18 cellular contexts compared by ENCODE assay signal in the genomic region with DNA sequence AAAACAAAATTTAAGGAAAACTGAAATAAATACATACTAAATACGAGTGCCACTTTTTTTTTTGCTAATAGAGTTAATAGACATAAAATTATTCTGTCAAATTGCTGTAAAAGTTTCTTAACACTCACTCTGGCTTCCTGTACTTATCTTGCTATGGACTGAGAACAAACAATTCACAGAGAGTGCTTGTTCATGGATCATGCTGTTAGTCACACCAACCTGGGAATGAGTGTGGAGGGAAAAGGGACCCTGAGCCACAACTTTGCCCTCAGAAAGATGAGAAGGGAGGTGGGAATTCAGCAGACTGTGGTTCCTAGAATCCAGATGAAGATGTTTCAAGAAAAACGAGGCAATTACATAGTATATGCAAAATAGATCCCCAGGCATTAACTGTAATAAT.
DNase-seq lines count a peak whose midpoint lies in the region; ATAC-seq, FAIRE-seq and TF ChIP-seq lines count a peak whose summit lies in the region.
"Had no signal": no experiment of that assay in that cellular context is flagged by ENCODE, and none has a peak within 500 bp of the region (broad histone marks: within the 10 kb centered on the region; RNA-seq: fewer than 3 reads in every experiment).

No MANE protein-coding gene starts in this region.

- no peak overlapping the region for H3K4me3 Mint-ChIP-seq in GM23338
- H3K4me3 Mint-ChIP-seq in CD4-positive, alpha-beta memory T cell = no peak overlapping the region
- no peak overlapping the region for H3K4me3 Mint-ChIP-seq in stimulated activated effector memory CD8-positive, alpha-beta T cell treated with anti-CD3 and anti-CD28 coated beads, Interleukin-12 subunit alpha, Interleukin-12 subunit beta, amount 100 ng/mL, for 72 hours

- H2AK5ac ChIP-seq in mesendoderm (ENCODE audit: low read length) = no peak overlapping the region

- H3K4me2 ChIP-seq in GM23338 (no peak overlapping the region), endothelial cell of umbilical vein (ENCODE audit: insufficient read depth, low read length) (no peak overlapping the region), mesendoderm (ENCODE audit: low read length) (no peak overlapping the region)
- H3K4me2 ChIP-seq: BLaER1 had no signal

- CTCF ChIA-PET in endothelial cell of umbilical vein (lab: Charles Lee) = no interaction called here
- CTCF ChIA-PET in CD4-positive, alpha-beta memory T cell (lab: Charles Lee; ENCODE audit: partially characterized antibody) = no interaction called here

- no peak overlapping the region for H3K56ac ChIP-seq in mesendoderm (ENCODE audit: low read length)

- no peaks in the 10 kb centered on the region for H3K27me3 ChIP-seq in GM23338 (ENCODE audit: insufficient read depth)
- H3K27me3 ChIP-seq in endothelial cell of umbilical vein (ENCODE audit: control insufficient read depth in 2 of 2, insufficient read depth in 2 of 2, low read length in 2 of 2) = no peaks in the 10 kb centered on the region
- H3K27me3 ChIP-seq in mesendoderm (ENCODE audit: insufficient read depth, low read length, poor library complexity) = no peaks in the 10 kb centered on the region
- no peaks in the 10 kb centered on the region for H3K27me3 ChIP-seq in CD4-positive, alpha-beta memory T cell (ENCODE audit: insufficient read depth, low read length)
- H3K27me3 ChIP-seq: BLaER1 had no signal

- H3K27ac ChIP-seq in GM23338 (ENCODE audit: low read depth) (no peak overlapping the region), endothelial cell of umbilical vein (ENCODE audit: insufficient read depth, low read depth, low read length) (no peak overlapping the region), mesendoderm (ENCODE audit: low read depth, low read length) (no peak overlapping the region)
- H3K27ac ChIP-seq in CD4-positive, alpha-beta memory T cell (ENCODE audit: low read depth, low read length) = no peak overlapping the region
- H3K27ac ChIP-seq: BLaER1, GM23248 had no signal

- no peaks in the 10 kb centered on the region for H3K27me3 Mint-ChIP-seq in GM23338 (ENCODE audit: insufficient read depth, low read depth, poor library complexity)
- H3K27me3 Mint-ChIP-seq in CD4-positive, alpha-beta memory T cell = no peaks in the 10 kb centered on the region

- dilution Hi-C loops in endothelial cell of umbilical vein (cut with MboI; ENCODE audit: extremely low pct_ligation_motif_present, low sequenced_read_pairs) = no loop called here

- H3K23ac ChIP-seq in mesendoderm (ENCODE audit: low read length) = no peak overlapping the region

- H3K4me1 ChIP-seq in GM23338 (ENCODE audit: insufficient read depth) = 0 out of 2 replicates have a peak, but pooled peaks cover 14% of the 10 kb centered on the region
- no peaks in the 10 kb centered on the region for H3K4me1 ChIP-seq in endothelial cell of umbilical vein (ENCODE audit: control insufficient read depth, extremely low read depth, insufficient read depth, low read length)
- no peaks in the 10 kb centered on the region for H3K4me1 ChIP-seq in mesendoderm (ENCODE audit: control insufficient read depth, low read depth, low read length)
- H3K4me1 ChIP-seq in CD4-positive, alpha-beta memory T cell (ENCODE audit: insufficient read depth, low read length) = no peaks in the 10 kb centered on the region
- H3K4me1 ChIP-seq: BLaER1 had no signal

- H2AFZ ChIP-seq in GM23338 (no peak overlapping the region), endothelial cell of umbilical vein (ENCODE audit: low read depth, low read length) (no peak overlapping the region)
- H2AFZ ChIP-seq: GM23248 had no signal

- no peaks in the 10 kb centered on the region for H3K9me3 ChIP-seq in endothelial cell of umbilical vein (replicated peaks; ENCODE audit: control insufficient read depth, insufficient read depth, low read length)
- no peaks in the 10 kb centered on the region for H3K9me3 ChIP-seq in CD4-positive, alpha-beta memory T cell (ENCODE audit: control insufficient read depth in 1 of 2, low read length in 2 of 2)

- no peak overlapping the region for H3K4ac ChIP-seq in mesendoderm (ENCODE audit: low read depth, low read length)

- H4K5ac ChIP-seq in mesendoderm (ENCODE audit: low read length) = no peak overlapping the region

- peaks cover 4% of the 10 kb centered on the region for H3K9me1 ChIP-seq in endothelial cell of umbilical vein (replicated peaks; ENCODE audit: control insufficient read depth, extremely low read depth, insufficient read depth, low read length)

- H3K18ac ChIP-seq in mesendoderm (ENCODE audit: low read length) = no peak overlapping the region

- TF ChIP-seq CTCF in GM23338 (conservative IDR thresholded peaks at IDR 0.05; ENCODE audit: low read depth in 2 of 2) = no peak
- no peak for TF ChIP-seq CTCF in endothelial cell of umbilical vein (IDR thresholded peaks at IDR 0.05; ENCODE audit: extremely low read depth in 1 of 2, insufficient read depth in 1 of 2, low read depth in 1 of 2, low read length in 2 of 2)

- peak overlapping the region; percentile 55; the same call in 1 of the 2 replicates for H3K27ac Mint-ChIP-seq in GM23338
- H3K27ac Mint-ChIP-seq in CD4-positive, alpha-beta memory T cell = no peak overlapping the region
- no peak overlapping the region for H3K27ac Mint-ChIP-seq in stimulated activated effector memory CD8-positive, alpha-beta T cell treated with anti-CD3 and anti-CD28 coated beads, Interleukin-12 subunit alpha, Interleukin-12 subunit beta, amount 100 ng/mL, for 72 hours

- no CpG with 5 or more reads among the region's 2 CpGs for WGBS in mesendoderm (ENCODE audit: extremely low coverage, insufficient coverage, low lambda C conversion rate)

- no peak overlapping the region for H4K8ac ChIP-seq in mesendoderm (ENCODE audit: low read depth, low read length)

- H4K20me1 ChIP-seq in GM23338 (replicated peaks; ENCODE audit: insufficient read depth) = peaks cover 6% of the 10 kb centered on the region; the same call in 1 of the 2 replicates
- peaks cover 2% of the 10 kb centered on the region for H4K20me1 ChIP-seq in endothelial cell of umbilical vein (replicated peaks; ENCODE audit: control insufficient read depth, extremely low read depth, insufficient read depth, low read length)
- H4K20me1 ChIP-seq: BLaER1 had no signal

- no peaks in the 10 kb centered on the region for H3K79me1 ChIP-seq in mesendoderm (ENCODE audit: low read length)

- intact Hi-C loops in endothelial cell of umbilical vein (cut with micrococcal nuclease) = no loop called here
- intact Hi-C loops in CD4-positive, alpha-beta memory T cell (cut with micrococcal nuclease) = no loop called here

- in situ Hi-C loops in SK-MEL-5 (cut with HindIII; ENCODE audit: low pct_unique_long_range_greater_than_20kb, low sequenced_read_pairs) = no loop called here

- TF ChIP-seq POLR2A in endothelial cell of umbilical vein (IDR thresholded peaks at IDR 0.05; ENCODE audit: low read depth, low read length) = no peak

- no peak overlapping the region for H2BK15ac ChIP-seq in mesendoderm (replicated peaks; ENCODE audit: low read depth)

- H3K9me2 ChIP-seq in GM23338 (ENCODE audit: insufficient read depth) = 0 out of 2 replicates have a peak, but pooled peaks cover 3% of the 10 kb centered on the region

- no peak overlapping the region for H3K4me3 ChIP-seq in GM23338
- H3K4me3 ChIP-seq in endothelial cell of umbilical vein (replicated peaks in 1 of 3; ENCODE audit: insufficient read depth in 1 of 3, low read depth in 1 of 3, low read length in 3 of 3) = no peak overlapping the region
- H3K4me3 ChIP-seq in mesendoderm (ENCODE audit: low read length) = no peak overlapping the region
- H3K4me3 ChIP-seq in CD4-positive, alpha-beta memory T cell (ENCODE audit: low read length in 2 of 2) = no peak overlapping the region
- H3K4me3 ChIP-seq: BLaER1, GM23248 had no signal

- peaks cover 4% of the 10 kb centered on the region; the same call in 1 of the 2 replicates for H3K79me2 ChIP-seq in GM23338 (replicated peaks; ENCODE audit: insufficient read depth)
- peaks cover 5% of the 10 kb centered on the region for H3K79me2 ChIP-seq in endothelial cell of umbilical vein (ENCODE audit: control insufficient read depth, insufficient read depth, low read length)
- no peaks in the 10 kb centered on the region for H3K79me2 ChIP-seq in mesendoderm (ENCODE audit: control insufficient read depth, insufficient read depth, low read length)

- peaks cover 25% of the 10 kb centered on the region for H3K9me3 Mint-ChIP-seq in GM23338
- peaks cover 1 to 17% (median 9%) of the 10 kb centered on the region in 8 donors for H3K9me3 Mint-ChIP-seq in CD4-positive, alpha-beta memory T cell
- H3K9me3 Mint-ChIP-seq in stimulated activated effector memory CD8-positive, alpha-beta T cell treated with anti-CD3 and anti-CD28 coated beads, Interleukin-12 subunit alpha, Interleukin-12 subunit beta, amount 100 ng/mL, for 72 hours = peaks cover 18% of the 10 kb centered on the region

- no peaks in the 10 kb centered on the region for H3F3A ChIP-seq in GM23338 (replicated peaks; ENCODE audit: low read depth)

- H3K36me3 Mint-ChIP-seq in GM23338 (ENCODE audit: low read depth) = peaks cover 20% of the 10 kb centered on the region
- H3K36me3 Mint-ChIP-seq in CD4-positive, alpha-beta memory T cell = no peaks in the 10 kb centered on the region
- no peaks in the 10 kb centered on the region for H3K36me3 Mint-ChIP-seq in stimulated activated effector memory CD8-positive, alpha-beta T cell treated with anti-CD3 and anti-CD28 coated beads, Interleukin-12 subunit alpha, Interleukin-12 subunit beta, amount 100 ng/mL, for 72 hours

- ATAC-seq in GM23338 = no peak
- ATAC-seq in stimulated activated effector memory CD8-positive, alpha-beta T cell treated with anti-CD3 and anti-CD28 coated beads, Interleukin-12 subunit alpha, Interleukin-12 subunit beta, amount 100 ng/mL, for 72 hours = no peak

- POLR2A ChIA-PET in endothelial cell of umbilical vein (lab: Charles Lee) = no interaction called here
- POLR2A ChIA-PET in CD4-positive, alpha-beta memory T cell (lab: Charles Lee; ENCODE audit: partially characterized antibody) = no interaction called here

- no TSS peak for BruUV-seq in endothelial cell of umbilical vein (replicated peaks; lab: Mats Ljungman, UMichigan)

- H3K9ac ChIP-seq in endothelial cell of umbilical vein (replicated peaks; ENCODE audit: extremely low read depth, insufficient read depth, low read length) = no peak overlapping the region
- no peak overlapping the region for H3K9ac ChIP-seq in mesendoderm (ENCODE audit: low read length)
- H3K9ac ChIP-seq: BLaER1, GM23248 had no signal

- H2BK120ac ChIP-seq in mesendoderm (ENCODE audit: low read depth, low read length) = no peak overlapping the region

- no peaks in the 10 kb centered on the region for H3K36me3 ChIP-seq in GM23338 (ENCODE audit: insufficient read depth)
- no peaks in the 10 kb centered on the region for H3K36me3 ChIP-seq in endothelial cell of umbilical vein (ENCODE audit: control insufficient read depth in 2 of 2, extremely low read depth in 1 of 2, insufficient read depth in 2 of 2, low read length in 2 of 2)
- H3K36me3 ChIP-seq in mesendoderm (ENCODE audit: control insufficient read depth, insufficient read depth, low read length) = no peaks in the 10 kb centered on the region
- H3K36me3 ChIP-seq in CD4-positive, alpha-beta memory T cell (ENCODE audit: insufficient read depth, low read length) = no peaks in the 10 kb centered on the region
- H3K36me3 ChIP-seq: BLaER1 had no signal

- DNase-seq in GM23338 (ENCODE audit: low spot score) (no peak), SK-MEL-5 (ENCODE audit: low read depth, low spot score) (peak; percentile 30), endothelial cell of umbilical vein (ENCODE audit: low read depth, low spot score) (peak; percentile 15), mesendoderm (peak; percentile 4), NCI-H82 (lab: John Stamatoyannopoulos, UW) (no peak), inferior parietal cortex (ENCODE audit: extremely low spot score) (no peak)
- DNase-seq in CD4-positive, alpha-beta memory T cell = no peak
- no peak for DNase-seq in stimulated activated effector memory CD8-positive, alpha-beta T cell treated with anti-CD3 and anti-CD28 coated beads, Interleukin-12 subunit alpha, Interleukin-12 subunit beta, amount 100 ng/mL, for 72 hours (ENCODE audit: low spot score in 2 of 2)
- DNase-seq: 8988T, DMS153, DMS79, GDM1, GM23248, HCEC 1CT had no signal

- no peak overlapping the region for H2BK5ac ChIP-seq in mesendoderm (ENCODE audit: low read length)

- peaks cover 15% of the 10 kb centered on the region for H3K4me1 Mint-ChIP-seq in GM23338
- no peaks in the 10 kb centered on the region for H3K4me1 Mint-ChIP-seq in CD4-positive, alpha-beta memory T cell
- no peaks in the 10 kb centered on the region for H3K4me1 Mint-ChIP-seq in stimulated activated effector memory CD8-positive, alpha-beta T cell treated with anti-CD3 and anti-CD28 coated beads, Interleukin-12 subunit alpha, Interleukin-12 subunit beta, amount 100 ng/mL, for 72 hours

- FAIRE-seq in endothelial cell of umbilical vein (lab: Jason Lieb, UNC) = peak; percentile 74
- FAIRE-seq: GM12892, GM18507, H54 had no signal

Comparison
In these comparisons a context has a peak if more than half of its experiments do, and no peak if none do; other contexts are left out.
1. DNase-seq: peak in SK-MEL-5 (single experiment), endothelial cell of umbilical vein (single experiment) and mesendoderm (single experiment); none in GM23338 (single experiment), CD4-positive, alpha-beta memory T cell (0 of 5), stimulated activated effector memory CD8-positive, alpha-beta T cell treated with anti-CD3 and anti-CD28 coated beads, Interleukin-12 subunit alpha, Interleukin-12 subunit beta, amount 100 ng/mL, for 72 hours (0 of 2), NCI-H82 (single experiment) and inferior parietal cortex (single experiment).